Comparison of ENCODE assay signal across 18 cellular contexts in genomic region chrX:153792368-153792767, GRCh38. TPM values are rescaled to one million over a fixed set of nuclear protein-coding genes. Genes with fewer than 3 reads are reported as not detected.
A peak's percentile ranks its signal among the peaks of the same experiment; 100 is the strongest.
DNase-seq lines count a peak whose midpoint lies in the region; ATAC-seq and TF ChIP-seq lines count a peak whose summit lies in the region.
"Had no signal": no experiment of that assay in that cellular context is flagged by ENCODE, and none has a peak within 500 bp of the region (broad histone marks: within the 10 kb centered on the region; RNA-seq: fewer than 3 reads in every experiment).

No MANE protein-coding gene starts in this region.

- DNase-seq in activated T-cell treated with anti-CD3 and anti-CD28 coated beads, Interleukin-2, amount 50 U/mL, for 24 hours: no peak
- DNase-seq in activated T-cell treated with anti-CD3 and anti-CD28 coated beads, Interleukin-2, amount 50 U/mL, for 1 hour: no peak
- DNase-seq in HFFc6: no peak
- no peak for DNase-seq in stimulated activated naive CD4-positive, alpha-beta T cell treated with Interleukin-2 at 50 U/mL for 16 hours (lab: John Stamatoyannopoulos, UW)
- no peak for DNase-seq in NCI-H82 treated with DMSO at 0.1 percent for 48 hours (lab: John Stamatoyannopoulos, UW; ENCODE audit: unreplicated experiment)
- DNase-seq: activated CD4-positive, alpha-beta T cell treated with anti-CD3 and anti-CD28 coated beads for 48 hours; activated effector memory CD4-positive, alpha-beta T cell treated with Interleukin-2 at 50 U/mL for 16 hours; body of pancreas; GM23248; NCI-H774; right cardiac atrium; stimulated activated CD8-positive, alpha-beta memory T cell treated with anti-CD3 and anti-CD28 coated beads, Interleukin-4, amount 100 ng/mL, for 48 hours; tibial artery had no signal

- H3K9me3 ChIP-seq in neural cell (ENCODE audit: low read length): no peaks in the 10 kb centered on the region
- H3K9me3 ChIP-seq: body of pancreas had no signal

- no peaks in the 10 kb centered on the region for H4K20me1 ChIP-seq in neural cell (ENCODE audit: insufficient read depth)

- peaks cover 61% of the 10 kb centered on the region for H3K36me3 Mint-ChIP-seq in activated T-cell treated with anti-CD3 and anti-CD28 coated beads, Interleukin-2, amount 50 U/mL, for 24 hours (ENCODE audit: low read depth)
- peaks cover 4% of the 10 kb centered on the region for H3K36me3 Mint-ChIP-seq in HFFc6 (ENCODE audit: low read depth)
- H3K36me3 Mint-ChIP-seq in activated naive CD8-positive, alpha-beta T cell: no peaks in the 10 kb centered on the region
- H3K36me3 Mint-ChIP-seq: neural progenitor cell had no signal

- TF ChIP-seq EP300 in neural cell (conservative IDR thresholded peaks at IDR 0.05; ENCODE audit: poor library complexity, severe bottlenecking): no peak

- H3F3A ChIP-seq in neural cell (ENCODE audit: insufficient read depth, low read length, poor library complexity, severe bottlenecking): no peaks in the 10 kb centered on the region

- ATAC-seq in GM21423 (IDR thresholded peaks at IDR 0.05; ENCODE audit: unreplicated experiment): no peak
- ATAC-seq: body of pancreas, right cardiac atrium had no signal

- peak overlapping the region; percentile 83 for H3K4me3 ChIP-seq in neural cell (ENCODE audit: low read length)
- H3K4me3 ChIP-seq: body of pancreas had no signal

- peaks cover 37% of the 10 kb centered on the region for H3K79me2 ChIP-seq in neural cell (replicated peaks; ENCODE audit: insufficient read depth, low read length)

- H3K27ac Mint-ChIP-seq in activated T-cell treated with anti-CD3 and anti-CD28 coated beads, Interleukin-2, amount 50 U/mL, for 24 hours: no peak overlapping the region
- no peak overlapping the region for H3K27ac Mint-ChIP-seq in HFFc6
- H3K27ac Mint-ChIP-seq in activated naive CD8-positive, alpha-beta T cell: no peak overlapping the region

- TF ChIP-seq CTCF in HFFc6 (IDR thresholded peaks at IDR 0.05) (no peak), neural cell (IDR thresholded peaks at IDR 0.05; ENCODE audit: poor library complexity, severe bottlenecking) (no peak)

- no peaks in the 10 kb centered on the region for H3K36me3 ChIP-seq in neural cell (ENCODE audit: insufficient read depth, low read length)
- H3K36me3 ChIP-seq: neural progenitor cell had no signal

- H3K4me1 Mint-ChIP-seq in activated T-cell treated with anti-CD3 and anti-CD28 coated beads, Interleukin-2, amount 50 U/mL, for 24 hours (ENCODE audit: low read depth): peaks cover 20% of the 10 kb centered on the region
- H3K4me1 Mint-ChIP-seq in HFFc6 (ENCODE audit: low read depth): peaks cover 18% of the 10 kb centered on the region
- peaks cover 16% of the 10 kb centered on the region for H3K4me1 Mint-ChIP-seq in activated naive CD8-positive, alpha-beta T cell (ENCODE audit: low read depth)

- H3K9ac ChIP-seq in neural cell (ENCODE audit: low read length): no peak overlapping the region
- H3K9ac ChIP-seq: neural progenitor cell had no signal

- no peaks in the 10 kb centered on the region for H3K9me3 Mint-ChIP-seq in activated T-cell treated with anti-CD3 and anti-CD28 coated beads, Interleukin-2, amount 50 U/mL, for 24 hours
- H3K9me3 Mint-ChIP-seq in HFFc6: no peaks in the 10 kb centered on the region
- H3K9me3 Mint-ChIP-seq in activated naive CD8-positive, alpha-beta T cell (ENCODE audit: low read depth): no peaks in the 10 kb centered on the region
- H3K9me3 Mint-ChIP-seq: T-helper 2 cell treated with Interferon-gamma antibody and Interleukin-4, amounts not matched to agents 5 μg/mL and 100 μg/mL, for 36 hours had no signal

- no peaks in the 10 kb centered on the region for H3K27me3 ChIP-seq in neural cell (ENCODE audit: insufficient read depth, low read depth, low read length)
- H3K27me3 ChIP-seq: body of pancreas, neural progenitor cell, tibial artery had no signal

- no peak overlapping the region for H3K4me2 ChIP-seq in neural cell (ENCODE audit: low read length)

- no peak overlapping the region for H2AFZ ChIP-seq in neural cell (ENCODE audit: low read depth, low read length)
- H2AFZ ChIP-seq: GM23248, neural progenitor cell had no signal

- no peak for TF ChIP-seq RAD21 in neural cell (conservative IDR thresholded peaks at IDR 0.05)

- no peak overlapping the region for H3K27ac ChIP-seq in neural cell (ENCODE audit: low read length)
- H3K27ac ChIP-seq: body of pancreas, neural progenitor cell had no signal

- peak overlapping the region; percentile 91 for H3K4me3 Mint-ChIP-seq in activated T-cell treated with anti-CD3 and anti-CD28 coated beads, Interleukin-2, amount 50 U/mL, for 24 hours
- peak overlapping the region; percentile 95; the same call in 1 of the 2 replicates for H3K4me3 Mint-ChIP-seq in HFFc6
- peak overlapping the region; percentile 94 for H3K4me3 Mint-ChIP-seq in activated naive CD8-positive, alpha-beta T cell

- peaks cover 17% of the 10 kb centered on the region for H3K27me3 Mint-ChIP-seq in activated T-cell treated with anti-CD3 and anti-CD28 coated beads, Interleukin-2, amount 50 U/mL, for 24 hours
- peaks cover 2% of the 10 kb centered on the region; the same call in 1 of the 2 replicates for H3K27me3 Mint-ChIP-seq in HFFc6 (ENCODE audit: insufficient read depth)
- no peaks in the 10 kb centered on the region for H3K27me3 Mint-ChIP-seq in activated naive CD8-positive, alpha-beta T cell

- no peaks in the 10 kb centered on the region for H3K9me2 ChIP-seq in neural cell (ENCODE audit: insufficient read depth, low read length)

TF ChIP-seq in neural cell, 6 proteins besides CTCF, POLR2A, EP300 and RAD21:
- no peak for TF ChIP-seq MXI1 (conservative IDR thresholded peaks at IDR 0.05; ENCODE audit: poor library complexity, severe bottlenecking)
- no peak for TF ChIP-seq EZH2 (IDR thresholded peaks at IDR 0.05; ENCODE audit: borderline replicate concordance, insufficient read depth, low read length, poor library complexity, severe bottlenecking)
- no peak for TF ChIP-seq REST (IDR thresholded peaks at IDR 0.05; ENCODE audit: borderline replicate concordance)
- no peak for TF ChIP-seq TAF1 (IDR thresholded peaks at IDR 0.05; ENCODE audit: low read depth)
- TF ChIP-seq SMC3 (conservative IDR thresholded peaks at IDR 0.05; ENCODE audit: poor library complexity): no peak
- no peak for TF ChIP-seq POLR2AphosphoS5 (IDR thresholded peaks at IDR 0.05)

RNA-seq across cellular contexts. Expression of gene IDH3G, which starts 1.8 kb away (rescaled TPM):
- total RNA-seq in HFFc6 (2021; fragmentation: NEBNext Ultra II Directional; extraction: Animal tissue kit (Norgen Biotek cat#: 25700)): 10 to 100 TPM; 60.2 to 67.1 (median 62.8) TPM
- 64.7 and 72.7 TPM in 2 replicates for polyA plus RNA-seq in neural cell
- polyA minus RNA-seq in neural cell: 45.1 and 49.7 TPM in 2 replicates

RNA-seq across cellular contexts. Expression of gene SSR4, which starts 2.1 kb away (rescaled TPM):
- 100 to 1,000 TPM; 171 to 247 (median 182) TPM for total RNA-seq in HFFc6 (2021; fragmentation: NEBNext Ultra II Directional; extraction: Animal tissue kit (Norgen Biotek cat#: 25700))
- 186 and 192 TPM in 2 replicates for polyA plus RNA-seq in neural cell
- polyA minus RNA-seq in neural cell: 71.1 and 85.2 TPM in 2 replicates

RNA-seq across cellular contexts. Expression of gene SRPK3, which starts 11.5 kb away (rescaled TPM):
- total RNA-seq in HFFc6 (2021; fragmentation: NEBNext Ultra II Directional; extraction: Animal tissue kit (Norgen Biotek cat#: 25700)): under 1 TPM; 0.14 to 0.51 (median 0.27) TPM
- not detected in 2 replicates for polyA plus RNA-seq in neural cell
- not detected in 2 replicates for polyA minus RNA-seq in neural cell
- total RNA-seq: body of pancreas had no signal

RNA-seq across cellular contexts. Expression of gene PLXNB3, which starts 28.3 kb away (rescaled TPM):
- 10 to 100 TPM; 13.2 to 33.4 (median 15.8) TPM for total RNA-seq in HFFc6 (2021; fragmentation: NEBNext Ultra II Directional; extraction: Animal tissue kit (Norgen Biotek cat#: 25700))
- 0.48 and 0.76 TPM in 2 replicates for polyA plus RNA-seq in neural cell
- 0.97 and 1.5 TPM in 2 replicates for polyA minus RNA-seq in neural cell

RNA-seq across cellular contexts. Expression of gene PDZD4, which starts 38.0 kb away (rescaled TPM):
- not detected for total RNA-seq in HFFc6 (2021; fragmentation: NEBNext Ultra II Directional; extraction: Animal tissue kit (Norgen Biotek cat#: 25700))
- 343 and 389 TPM in 2 replicates for polyA plus RNA-seq in neural cell
- 338 and 398 TPM in 2 replicates for polyA minus RNA-seq in neural cell
- total RNA-seq: GM23248 had no signal
- polyA plus RNA-seq: GM23248 had no signal
